Comparison of ENCODE assay signal across 22 cellular contexts in genomic region chr2:39731546-39731945, GRCh38.
"Had no signal": no experiment of that assay in that cellular context is flagged by ENCODE, and none has a peak within 500 bp of the region (broad histone marks: within the 10 kb centered on the region; RNA-seq: fewer than 3 reads in every experiment).

No MANE protein-coding gene starts in this region.

- H3K9me3 ChIP-seq: left lung, lower lobe of right lung, ovary, spleen, suprapubic skin, thoracic aorta, tibial artery, upper lobe of right lung had no signal

- H3K4me1 ChIP-seq: left lung, lower lobe of right lung had no signal

- H3K27ac ChIP-seq: left lung, lower lobe of right lung, ovary, spleen, suprapubic skin, thoracic aorta, tibial artery, upper lobe of right lung had no signal

- H3K27me3 ChIP-seq: left lung, ovary, spleen, suprapubic skin, tibial artery, upper lobe of right lung had no signal

- H3K36me3 ChIP-seq: ovary, thoracic aorta had no signal

- H3K4me3 ChIP-seq: left lung, lower lobe of right lung, ovary, spleen, suprapubic skin, thoracic aorta, tibial artery, upper lobe of right lung had no signal

- ATAC-seq: left colon; left lung; naive thymus-derived CD4-positive, alpha-beta T cell; sciatic nerve; stimulated activated effector memory CD8-positive, alpha-beta T cell treated with anti-CD3 and anti-CD28 coated beads, Interleukin-12 subunit alpha, Interleukin-12 subunit beta, amount 100 ng/mL, for 72 hours; upper lobe of right lung had no signal

- DNase-seq: hypothalamus; immature natural killer cell; kidney; left colon; left lung; lower lobe of right lung; mammary epithelial cell; mesenchymal stem cell; naive thymus-derived CD4-positive, alpha-beta T cell; ovary; retina; right cardiac atrium; small intestine; spleen; stimulated activated CD4-positive, alpha-beta T cell treated with anti-CD3 and anti-CD28 coated beads, Interleukin-4, amount 100 ng/mL, for 24 hours; tibial artery; trophoblast cell; upper lobe of right lung had no signal
